Comparison of ENCODE assay signal across 26 cellular contexts in genomic region chr2:168626610-168627009, GRCh38.
DNase-seq lines count a peak whose midpoint lies in the region; ATAC-seq, FAIRE-seq and TF ChIP-seq lines count a peak whose summit lies in the region.
"Had no signal": no experiment of that assay in that cellular context is flagged by ENCODE, and none has a peak within 500 bp of the region (broad histone marks: within the 10 kb centered on the region; RNA-seq: fewer than 3 reads in every experiment).

No MANE protein-coding gene starts in this region.

- no peak overlapping the region for H3K23ac ChIP-seq in mesenchymal stem cell (ENCODE audit: low read length in 2 of 2)

- H3K4me3 ChIP-seq in left ventricle myocardium inferior (no peak overlapping the region), bronchial epithelial cell (ENCODE audit: low read depth, low read length) (no peak overlapping the region), mesenchymal stem cell (ENCODE audit: insufficient read depth in 1 of 2, low read depth in 1 of 2, low read length in 2 of 2) (no peak overlapping the region), transverse colon (no peak overlapping the region), ascending aorta (no peak overlapping the region)
- H3K4me3 ChIP-seq: coronary artery, lower lobe of right lung, pancreas, right atrium auricular region, SK-N-MC, upper lobe of left lung had no signal

- H3K27ac ChIP-seq in left ventricle myocardium inferior (replicated peaks) (peak overlapping the region; percentile 20), mesenchymal stem cell (ENCODE audit: low read length, poor library complexity, severe bottlenecking) (no peak overlapping the region), transverse colon (peak overlapping the region; percentile 33 to 65 (median 55)), ascending aorta (no peak overlapping the region)
- H3K27ac ChIP-seq: brain microvascular endothelial cell, coronary artery, lower lobe of right lung, pancreas, SK-N-MC, upper lobe of left lung had no signal

- H3K9me3 Mint-ChIP-seq in activated CD4-positive, alpha-beta T cell treated with anti-CD3 and anti-CD28 coated beads, Interleukin-2, amount 10 ng/mL, durations not matched to agents 24 days and 14 days: no peaks in the 10 kb centered on the region
- H3K9me3 Mint-ChIP-seq: activated CD4-positive, alpha-beta memory T cell treated with anti-CD3 and anti-CD28 coated beads, Interleukin-2, amount 10 ng/mL, durations not matched to agents 7 days and 5 days; T-helper 2 cell treated with Interferon-gamma antibody and Interleukin-4, amounts not matched to agents 5 μg/mL and 100 μg/mL, for 36 hours had no signal

- ATAC-seq in Right ventricle myocardium inferior: no peak
- ATAC-seq: lower lobe of right lung had no signal

- TF ChIP-seq POLR2A in transverse colon (IDR thresholded peaks at IDR 0.05): no peak

- peaks cover 4% of the 10 kb centered on the region for H3K4me1 Mint-ChIP-seq in activated CD4-positive, alpha-beta T cell treated with anti-CD3 and anti-CD28 coated beads, Interleukin-2, amount 10 ng/mL, durations not matched to agents 24 days and 14 days
- H3K4me1 Mint-ChIP-seq: activated CD4-positive, alpha-beta memory T cell treated with anti-CD3 and anti-CD28 coated beads, Interleukin-2, amount 10 ng/mL, durations not matched to agents 7 days and 5 days had no signal

- no peaks in the 10 kb centered on the region for H3K36me3 Mint-ChIP-seq in activated CD4-positive, alpha-beta T cell treated with anti-CD3 and anti-CD28 coated beads, Interleukin-2, amount 10 ng/mL, durations not matched to agents 24 days and 14 days (ENCODE audit: low read depth)

- TF ChIP-seq EP300 in transverse colon (IDR thresholded peaks at IDR 0.05; ENCODE audit: low read depth): no peak

- H2BK12ac ChIP-seq in mesenchymal stem cell (ENCODE audit: low read length in 2 of 2): no peak overlapping the region

- intact Hi-C loops in left ventricle myocardium inferior (cut with micrococcal nuclease) (no loop called here), Right ventricle myocardium inferior (cut with DNase I) (no loop called here), transverse colon (cut with DNase I; ENCODE audit: low total_unique reads) (no loop called here), ascending aorta (cut with DNase I) (no loop called here)
- intact Hi-C loops in activated CD4-positive, alpha-beta T cell treated with anti-CD3 and anti-CD28 coated beads, Interleukin-2, amount 10 ng/mL, durations not matched to agents 24 days and 14 days (cut with micrococcal nuclease): no loop called here

- H3K27me3 ChIP-seq in left ventricle myocardium inferior (ENCODE audit: low read depth) (no peaks in the 10 kb centered on the region), bronchial epithelial cell (ENCODE audit: control insufficient read depth, insufficient read depth, low read length) (no peaks in the 10 kb centered on the region), mesenchymal stem cell (ENCODE audit: control insufficient read depth in 1 of 2, insufficient read depth in 1 of 2, low read length in 2 of 2) (no peaks in the 10 kb centered on the region), transverse colon (no peaks in the 10 kb centered on the region), ascending aorta (no peaks in the 10 kb centered on the region)
- H3K27me3 ChIP-seq: BE2C, brain microvascular endothelial cell, pancreas, right atrium auricular region, upper lobe of left lung had no signal

- H2BK15ac ChIP-seq in mesenchymal stem cell (ENCODE audit: low read depth, poor library complexity, severe bottlenecking): no peak overlapping the region

- H3K18ac ChIP-seq in mesenchymal stem cell (ENCODE audit: low read depth in 1 of 2, low read length in 2 of 2): no peak overlapping the region

- no peaks in the 10 kb centered on the region for H3K27me3 Mint-ChIP-seq in activated CD4-positive, alpha-beta T cell treated with anti-CD3 and anti-CD28 coated beads, Interleukin-2, amount 10 ng/mL, durations not matched to agents 24 days and 14 days
- H3K27me3 Mint-ChIP-seq: activated CD4-positive, alpha-beta memory T cell treated with anti-CD3 and anti-CD28 coated beads, Interleukin-2, amount 10 ng/mL, durations not matched to agents 7 days and 5 days; stimulated activated naive CD8-positive, alpha-beta T cell treated with anti-CD3 and anti-CD28 coated beads, Interleukin-15, Interleukin-2, amounts not matched to agents 100 ng/mL and 50 ng/mL, for 24 hours had no signal

- no peak overlapping the region for H2BK5ac ChIP-seq in mesenchymal stem cell (ENCODE audit: low read depth, low read length, poor library complexity, severe bottlenecking)

- no peak overlapping the region for H3K27ac Mint-ChIP-seq in activated CD4-positive, alpha-beta T cell treated with anti-CD3 and anti-CD28 coated beads, Interleukin-2, amount 10 ng/mL, durations not matched to agents 24 days and 14 days
- H3K27ac Mint-ChIP-seq: activated CD4-positive, alpha-beta memory T cell treated with anti-CD3 and anti-CD28 coated beads, Interleukin-2, amount 10 ng/mL, durations not matched to agents 7 days and 5 days; stimulated activated naive CD8-positive, alpha-beta T cell treated with anti-CD3 and anti-CD28 coated beads, Interleukin-15, Interleukin-2, amounts not matched to agents 100 ng/mL and 50 ng/mL, for 24 hours; T-helper 2 cell treated with Interferon-gamma antibody and Interleukin-4, amounts not matched to agents 5 μg/mL and 100 μg/mL, for 36 hours had no signal

- H3K14ac ChIP-seq in mesenchymal stem cell (ENCODE audit: low read length in 2 of 2): no peak overlapping the region

- FAIRE-seq in bronchial epithelial cell (lab: Jason Lieb, UNC): peak; percentile 36
- FAIRE-seq: pancreas had no signal

- H4K91ac ChIP-seq in mesenchymal stem cell (ENCODE audit: low read length): no peak overlapping the region

- H3K9me3 ChIP-seq in left ventricle myocardium inferior (replicated peaks) (no peaks in the 10 kb centered on the region), mesenchymal stem cell (ENCODE audit: control insufficient read depth, low read length) (no peaks in the 10 kb centered on the region), transverse colon (no peaks in the 10 kb centered on the region), ascending aorta (no peaks in the 10 kb centered on the region)
- H3K9me3 ChIP-seq: BE2C, Caco-2, lower lobe of right lung, pancreas, right atrium auricular region, upper lobe of left lung had no signal

- 46% methylated on average over 2 of the region's 4 CpGs for WGBS in mesenchymal stem cell
- WGBS in transverse colon (ENCODE audit: low coverage in 1 of 2), 2 donors: 25 to 47% methylated on average over 4 of the region's 4 CpGs

- H3K79me1 ChIP-seq in mesenchymal stem cell (replicated peaks; ENCODE audit: low read length, poor library complexity, severe bottlenecking): peaks cover 8% of the 10 kb centered on the region

- H3K4me3 Mint-ChIP-seq in activated CD4-positive, alpha-beta T cell treated with anti-CD3 and anti-CD28 coated beads, Interleukin-2, amount 10 ng/mL, durations not matched to agents 24 days and 14 days: no peak overlapping the region
- H3K4me3 Mint-ChIP-seq: activated CD4-positive, alpha-beta memory T cell treated with anti-CD3 and anti-CD28 coated beads, Interleukin-2, amount 10 ng/mL, durations not matched to agents 7 days and 5 days; stimulated activated naive CD8-positive, alpha-beta T cell treated with anti-CD3 and anti-CD28 coated beads, Interleukin-15, Interleukin-2, amounts not matched to agents 100 ng/mL and 50 ng/mL, for 24 hours; T-helper 2 cell treated with Interferon-gamma antibody and Interleukin-4, amounts not matched to agents 5 μg/mL and 100 μg/mL, for 36 hours had no signal

- no peak overlapping the region for H2BK120ac ChIP-seq in mesenchymal stem cell (ENCODE audit: low read depth, low read length)

- H3K4me1 ChIP-seq in left ventricle myocardium inferior (peaks cover 23% of the 10 kb centered on the region), mesenchymal stem cell (ENCODE audit: control insufficient read depth, insufficient read depth, low read depth, low read length) (peaks cover 2% of the 10 kb centered on the region), transverse colon (peaks cover 9 to 45% (median 16%) of the 10 kb centered on the region in 4 donors), ascending aorta (no peaks in the 10 kb centered on the region)
- H3K4me1 ChIP-seq: lower lobe of right lung, right atrium auricular region, upper lobe of left lung had no signal

- H3K36me3 ChIP-seq in left ventricle myocardium inferior: no peaks in the 10 kb centered on the region
- H3K36me3 ChIP-seq in bronchial epithelial cell (ENCODE audit: control insufficient read depth, insufficient read depth, low read length): no peaks in the 10 kb centered on the region
- no peaks in the 10 kb centered on the region for H3K36me3 ChIP-seq in mesenchymal stem cell (ENCODE audit: control insufficient read depth in 1 of 2, insufficient read depth in 2 of 2, low read depth in 1 of 2, low read length in 2 of 2)
- no peaks in the 10 kb centered on the region for H3K36me3 ChIP-seq in transverse colon
- H3K36me3 ChIP-seq in ascending aorta: no peaks in the 10 kb centered on the region
- H3K36me3 ChIP-seq: BE2C, brain microvascular endothelial cell, lower lobe of right lung, pancreas, right atrium auricular region, upper lobe of left lung had no signal

- TF ChIP-seq CTCF in left ventricle myocardium inferior (IDR thresholded peaks at IDR 0.05; ENCODE audit: borderline replicate concordance) (no peak), bronchial epithelial cell (IDR thresholded peaks at IDR 0.05; ENCODE audit: insufficient read depth, low read length, severe bottlenecking) (no peak), transverse colon (IDR thresholded peaks at IDR 0.05) (no peak), ascending aorta (IDR thresholded peaks at IDR 0.05) (no peak)

- H2AK5ac ChIP-seq in mesenchymal stem cell (ENCODE audit: low read length, severe bottlenecking): peak overlapping the region; percentile 84

- no peak overlapping the region for H3K4ac ChIP-seq in mesenchymal stem cell (ENCODE audit: low read depth in 1 of 2, low read length in 2 of 2)

- no peak for DNase-seq in left ventricle myocardium inferior
- no peak for DNase-seq in Right ventricle myocardium inferior (ENCODE audit: missing footprints)
- no peak for DNase-seq in bronchial epithelial cell (ENCODE audit: low read depth)
- DNase-seq in mesenchymal stem cell: no peak
- DNase-seq in transverse colon: no peak
- no peak for DNase-seq in activated CD4-positive, alpha-beta T cell treated with anti-CD3 and anti-CD28 coated beads, Interleukin-2, amount 10 ng/mL, durations not matched to agents 24 days and 14 days
- no peak for DNase-seq in foreskin melanocyte
- no peak for DNase-seq in ascending aorta (ENCODE audit: low spot score in 2 of 2)
- DNase-seq: activated CD4-positive, alpha-beta memory T cell treated with anti-CD3 and anti-CD28 coated beads, Interleukin-2, amount 10 ng/mL, durations not matched to agents 7 days and 5 days; activated CD4-positive, CD25-positive, alpha-beta regulatory T cell; activated gamma-delta T cell treated with Interleukin-2 at 50 U/mL for 16 hours; activated T-cell treated with anti-CD3 and anti-CD28 coated beads for 4 hours; BE2C; brain microvascular endothelial cell; Caco-2; IMR-90; lower lobe of right lung; NCI-H524 treated with DMSO at 0.1 percent for 48 hours; pancreas; stimulated activated CD4-positive, alpha-beta T cell treated with anti-CD3 and anti-CD28 coated beads, Interleukin-4, amount 100 ng/mL, for 24 hours; upper lobe of left lung had no signal

- no peak overlapping the region for H2AFZ ChIP-seq in mesenchymal stem cell (ENCODE audit: low read depth, low read length)

- H4K8ac ChIP-seq in mesenchymal stem cell (ENCODE audit: low read length): no peak overlapping the region

- no peak overlapping the region for H3K9ac ChIP-seq in mesenchymal stem cell (ENCODE audit: low read length)

- H3K4me2 ChIP-seq in mesenchymal stem cell (ENCODE audit: low read length, poor library complexity, severe bottlenecking): no peak overlapping the region

- in situ Hi-C loops in transverse colon (cut with MboI; ENCODE audit: low pct_ligation_motif_present in 1 of 4, low pct_unique_long_range_greater_than_20kb in 1 of 4, low sequenced_read_pairs in 3 of 4): no loop called here

Comparison
In these comparisons a context has a peak if more than half of its experiments do, and no peak if none do; other contexts are left out.
1. H3K27ac ChIP-seq: peak in left ventricle myocardium inferior (single experiment) and transverse colon (4 of 4); none in mesenchymal stem cell (single experiment) and ascending aorta (0 of 2).